ENCODE assay signal across 19 cellular contexts in the genomic region with DNA sequence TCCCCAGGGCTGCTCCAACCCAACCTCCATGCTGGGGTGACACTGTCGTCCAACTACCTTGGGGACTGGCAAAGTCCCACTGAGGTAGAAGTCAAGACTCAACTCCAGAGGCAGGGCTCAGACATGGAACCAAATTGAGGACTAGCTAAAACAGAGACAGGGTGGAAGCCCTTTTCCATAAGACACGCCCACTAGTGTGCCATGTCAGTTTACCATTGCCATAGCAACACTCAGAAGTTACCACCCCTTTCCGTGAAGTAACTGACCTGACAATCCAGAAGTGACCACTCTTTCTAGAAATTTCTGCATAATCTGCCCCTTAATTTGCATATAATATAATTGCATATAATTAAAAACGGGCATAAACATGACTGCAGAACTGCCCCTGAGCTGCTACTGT.
"Had no signal": no experiment of that assay in that cellular context is flagged by ENCODE, and none has a peak within 500 bp of the region (broad histone marks: within the 10 kb centered on the region; RNA-seq: fewer than 3 reads in every experiment).

No MANE protein-coding gene starts in this region.

- H3K4me3 ChIP-seq: esophagus muscularis mucosa, heart right ventricle, left lung, lung, mucosa of descending colon, right lobe of liver, upper lobe of left lung, vagina had no signal

- FAIRE-seq: islet of Langerhans had no signal

- H3K36me3 ChIP-seq: esophagus muscularis mucosa, heart right ventricle, left lung, right lobe of liver, upper lobe of left lung, vagina had no signal

- H3K27ac ChIP-seq: esophagus muscularis mucosa, foreskin keratinocyte, heart right ventricle, left lung, right lobe of liver, upper lobe of left lung, vagina had no signal

- DNase-seq: activated CD4-positive, alpha-beta T cell treated with anti-CD3 and anti-CD28 coated beads for 4 hours; activated CD4-positive, alpha-beta T cell treated with anti-CD3 and anti-CD28 coated beads, Interleukin-2, amount 50 U/mL, for 4 hours; activated naive CD4-positive, alpha-beta T cell; activated T-cell treated with anti-CD3 and anti-CD28 coated beads for 4 hours; activated T-cell treated with anti-CD3 and anti-CD28 coated beads, Interleukin-2, amount 50 U/mL, for 72 hours; foreskin keratinocyte; heart right ventricle; left lung; mucosa of descending colon; right lobe of liver; stimulated activated CD4-positive, alpha-beta T cell treated with anti-CD3 and anti-CD28 coated beads, Interleukin-12 subunit alpha, Interleukin-12 subunit beta, amount 100 ng/mL, for 4 hours; stimulated activated CD4-positive, alpha-beta T cell treated with anti-CD3 and anti-CD28 coated beads, Interleukin-4, amount 100 ng/mL, for 24 hours; stimulated activated naive CD8-positive, alpha-beta T cell treated with anti-CD3 and anti-CD28 coated beads, Interleukin-15, amount 100 ng/mL, for 72 hours; substantia nigra; upper lobe of left lung had no signal

- H3K4me1 ChIP-seq: esophagus muscularis mucosa, left lung, right lobe of liver, upper lobe of left lung had no signal

- H3K9me3 ChIP-seq: esophagus muscularis mucosa, heart right ventricle, left lung, mucosa of descending colon, right lobe of liver, upper lobe of left lung, vagina had no signal

- H3K27me3 ChIP-seq: foreskin keratinocyte, right lobe of liver, upper lobe of left lung, vagina had no signal
